1 cellular context compared by ENCODE assay signal in genomic region chr7:143287321-143287934, GRCh38.
TF ChIP-seq lines count a peak whose summit lies in the region.

No MANE protein-coding gene starts in this region.

TF ChIP-seq in GM12878, 131 proteins besides CTCF, POLR2A, EP300 and RAD21:
- TF ChIP-seq STAT1 (conservative IDR thresholded peaks at IDR 0.05) (0 out of 2 replicates have a peak, but pooled peaks have one; percentile 61), TCF12 (IDR thresholded peaks at IDR 0.05; ENCODE audit: low read depth, low read length) (no peak), EZH2 (IDR thresholded peaks at IDR 0.05; ENCODE audit: borderline replicate concordance, control insufficient read depth, low read depth, low read length) (no peak)
- TF ChIP-seq, protein P1, sequence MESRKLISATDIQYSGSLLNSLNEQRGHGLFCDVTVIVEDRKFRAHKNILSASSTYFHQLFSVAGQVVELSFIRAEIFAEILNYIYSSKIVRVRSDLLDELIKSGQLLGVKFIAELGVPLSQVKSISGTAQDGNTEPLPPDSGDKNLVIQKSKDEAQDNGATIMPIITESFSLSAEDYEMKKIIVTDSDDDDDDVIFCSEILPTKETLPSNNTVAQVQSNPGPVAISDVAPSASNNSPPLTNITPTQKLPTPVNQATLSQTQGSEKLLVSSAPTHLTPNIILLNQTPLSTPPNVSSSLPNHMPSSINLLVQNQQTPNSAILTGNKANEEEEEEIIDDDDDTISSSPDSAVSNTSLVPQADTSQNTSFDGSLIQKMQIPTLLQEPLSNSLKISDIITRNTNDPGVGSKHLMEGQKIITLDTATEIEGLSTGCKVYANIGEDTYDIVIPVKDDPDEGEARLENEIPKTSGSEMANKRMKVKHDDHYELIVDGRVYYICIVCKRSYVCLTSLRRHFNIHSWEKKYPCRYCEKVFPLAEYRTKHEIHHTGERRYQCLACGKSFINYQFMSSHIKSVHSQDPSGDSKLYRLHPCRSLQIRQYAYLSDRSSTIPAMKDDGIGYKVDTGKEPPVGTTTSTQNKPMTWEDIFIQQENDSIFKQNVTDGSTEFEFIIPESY (IDR thresholded peaks at IDR 0.05): peak; percentile 95
TF ChIP-seq in GM12878: peak in this region for 2.
